33 cellular contexts compared by ENCODE assay signal in genomic region chr5:163395794-163396193, GRCh38. TPM values are rescaled to one million over a fixed set of nuclear protein-coding genes. Genes with fewer than 3 reads are reported as not detected.
A peak's percentile ranks its signal among the peaks of the same experiment; 100 is the strongest.
DNase-seq lines count a peak whose midpoint lies in the region; ATAC-seq, FAIRE-seq and TF ChIP-seq lines count a peak whose summit lies in the region.
"Had no signal": no experiment of that assay in that cellular context is flagged by ENCODE, and none has a peak within 500 bp of the region (broad histone marks: within the 10 kb centered on the region; RNA-seq: fewer than 3 reads in every experiment).

No MANE protein-coding gene starts in this region.

- TF ChIP-seq RAD21 in liver (IDR thresholded peaks at IDR 0.05): no peak
- TF ChIP-seq RAD21 in A549 (conservative IDR thresholded peaks at IDR 0.05 in 1 of 2, IDR thresholded peaks at IDR 0.05 in 1 of 2): no peak
- TF ChIP-seq RAD21 in Ishikawa (IDR thresholded peaks at IDR 0.05; ENCODE audit: low read depth): no peak

- TF ChIP-seq POLR2A in right lobe of liver (IDR thresholded peaks at IDR 0.05) (no peak), A549 (IDR thresholded peaks at IDR 0.05; ENCODE audit: low read length) (no peak)

- no peak overlapping the region for H3K4me2 ChIP-seq in A549
- H3K4me2 ChIP-seq: BLaER1 had no signal

- no peak for TF ChIP-seq EP300 in A549 (IDR thresholded peaks at IDR 0.05)
- no peak for TF ChIP-seq EP300 in Ishikawa (IDR thresholded peaks at IDR 0.05; ENCODE audit: borderline replicate concordance)

- no peaks in the 10 kb centered on the region for H3K27me3 ChIP-seq in liver (ENCODE audit: control insufficient read depth in 4 of 4, insufficient read depth in 4 of 4, low read length in 3 of 4)
- H3K27me3 ChIP-seq in right lobe of liver: no peaks in the 10 kb centered on the region
- H3K27me3 ChIP-seq in BE2C: no peaks in the 10 kb centered on the region
- H3K27me3 ChIP-seq: BLaER1; BLaER1 treated with 17β-estradiol and CSF1 and Interleukin-3, amounts not matched to agents 10 nM and 100 nM had no signal

- WGBS in liver: 98% methylated on average over 2 of the region's 2 CpGs
- 86% methylated on average over 2 of the region's 2 CpGs for WGBS in right lobe of liver (ENCODE audit: insufficient coverage, low coverage, low lambda C conversion rate, missing lambda C conversion rate)
- 83% methylated on average over 2 of the region's 2 CpGs for WGBS in A549 (ENCODE audit: missing lambda C conversion rate)

- CTCF ChIA-PET in A549 (lab: Yijun Ruan, JAX) (interaction anchor here (0.7 to 3.5 kb wide), 3 partner anchors 9 to 285 kb away, joined by 3 to 21 read pairs (median 3); no protein-coding TSS in a partner anchor), HEK293 (lab: Yijun Ruan, JAX) (interaction anchor here (1.7 kb wide), 1 partner anchor 13 kb away, joined by 5 read pairs; no protein-coding TSS in a partner anchor)

- no peaks in the 10 kb centered on the region for H3K4me1 ChIP-seq in liver (ENCODE audit: control insufficient read depth in 4 of 4, insufficient read depth in 4 of 4, low read length in 3 of 4)
- H3K4me1 ChIP-seq in right lobe of liver: no peaks in the 10 kb centered on the region
- no peaks in the 10 kb centered on the region for H3K4me1 ChIP-seq in A549
- no peaks in the 10 kb centered on the region for H3K4me1 ChIP-seq in HEK293 (ENCODE audit: control insufficient read depth, insufficient read depth, low read length)
- H3K4me1 ChIP-seq in BE2C: no peaks in the 10 kb centered on the region
- H3K4me1 ChIP-seq: BLaER1, Caco-2 had no signal

- no peaks in the 10 kb centered on the region for H3K36me3 ChIP-seq in liver (ENCODE audit: control insufficient read depth in 4 of 4, insufficient read depth in 3 of 4, low read depth in 1 of 4, low read length in 3 of 4)
- no peaks in the 10 kb centered on the region for H3K36me3 ChIP-seq in right lobe of liver
- H3K36me3 ChIP-seq in HEK293 (ENCODE audit: control insufficient read depth in 2 of 2, insufficient read depth in 1 of 2, low read length in 2 of 2): no peaks in the 10 kb centered on the region
- no peaks in the 10 kb centered on the region for H3K36me3 ChIP-seq in BE2C
- H3K36me3 ChIP-seq: BLaER1; BLaER1 treated with 17β-estradiol and CSF1 and Interleukin-3, amounts not matched to agents 10 nM and 100 nM had no signal

- TF ChIP-seq CTCF in liver (IDR thresholded peaks at IDR 0.05; ENCODE audit: low read depth, low read length, missing input control) (no peak), right lobe of liver (IDR thresholded peaks at IDR 0.05) (no peak), A549 (IDR thresholded peaks at IDR 0.05) (no peak), HEK293 (tag by site-specific recombination; IDR thresholded peaks at IDR 0.05) (no peak), BE2C (IDR thresholded peaks at IDR 0.05; ENCODE audit: low read depth, low read length) (no peak)

- ATAC-seq in right lobe of liver (no peak), A549 (no peak)
- ATAC-seq: CD8-positive, alpha-beta T cell had no signal

- H3K27ac ChIP-seq in liver (ENCODE audit: low read depth in 1 of 2, low read length in 2 of 2): no peak overlapping the region
- no peak overlapping the region for H3K27ac ChIP-seq in right lobe of liver
- H3K27ac ChIP-seq in A549: no peak overlapping the region
- no peak overlapping the region for H3K27ac ChIP-seq in HEK293 (ENCODE audit: extremely low read depth, low read depth, low read length)
- H3K27ac ChIP-seq: 22Rv1; BLaER1; BLaER1 treated with 17β-estradiol and CSF1 and Interleukin-3, amounts not matched to agents 10 nM and 100 nM; C4-2B had no signal

- POLR2A ChIA-PET in A549 (lab: Yijun Ruan, JAX): no interaction called here
- POLR2A ChIA-PET in HEK293 (lab: Yijun Ruan, JAX): no interaction called here

- intact Hi-C loops in right lobe of liver (cut with DNase I): no loop called here

- no peak overlapping the region for H3K9ac ChIP-seq in liver (ENCODE audit: low read depth in 1 of 2, low read length in 2 of 2)
- H3K9ac ChIP-seq: BLaER1; BLaER1 treated with 17β-estradiol and CSF1 and Interleukin-3, amounts not matched to agents 10 nM and 100 nM had no signal

- DNase-seq in right lobe of liver (no peak), A549 (ENCODE audit: low read depth in 1 of 2, low spot score in 1 of 2) (no peak), BE2C (no peak), T-helper 9 cell (no peak)
- no peak for DNase-seq in activated T-cell treated with anti-CD3 and anti-CD28 coated beads, Interleukin-2, amount 50 U/mL, for 1 hour
- DNase-seq: 8988T; ACHN; AML-193; C1 segment of cervical spinal cord; Caco-2; Calu3; CD4-positive, alpha-beta memory T cell; CD4-positive, alpha-beta T cell; CD4-positive, CD25-positive, alpha-beta regulatory T cell; CD8-positive, alpha-beta memory T cell; CD8-positive, alpha-beta T cell; COR-L47; DMS 273 treated with DMSO at 0.1 percent for 48 hours; DMS153; DMS53; DMS79; DMS79 treated with DMSO at 0.1 percent for 48 hours; DND-41; EL had no signal

- no peaks in the 10 kb centered on the region for H3K9me3 ChIP-seq in liver (ENCODE audit: control insufficient read depth in 4 of 4, low read length in 3 of 4)
- no peaks in the 10 kb centered on the region for H3K9me3 ChIP-seq in right lobe of liver
- peaks cover 6% of the 10 kb centered on the region; the same call in 1 of the 3 replicates for H3K9me3 ChIP-seq in A549
- H3K9me3 ChIP-seq in HEK293 (ENCODE audit: control insufficient read depth, insufficient read depth, low read depth, low read length): no peaks in the 10 kb centered on the region
- no peaks in the 10 kb centered on the region for H3K9me3 ChIP-seq in BE2C
- H3K9me3 ChIP-seq: BLaER1, Caco-2 had no signal

- H3K4me3 ChIP-seq in liver (ENCODE audit: low read depth in 1 of 3, low read length in 3 of 3) (no peak overlapping the region), right lobe of liver (no peak overlapping the region), A549 (no peak overlapping the region), HEK293 (ENCODE audit: low read depth, low read length) (no peak overlapping the region), BE2C (ENCODE audit: low read depth, low read length) (no peak overlapping the region)
- H3K4me3 ChIP-seq: BLaER1; BLaER1 treated with 17β-estradiol and CSF1 and Interleukin-3, amounts not matched to agents 10 nM and 100 nM had no signal

- FAIRE-seq in A549 (lab: Jason Lieb, UNC): no peak
- FAIRE-seq: A204.1, D721Med had no signal

TF ChIP-seq in A549, 52 proteins besides CTCF, POLR2A, EP300 and RAD21 (continues in another document):
- TF ChIP-seq RCOR1 (IDR thresholded peaks at IDR 0.05; ENCODE audit: low read depth, low read length): no peak

TF ChIP-seq in Ishikawa, 13 proteins besides CTCF, POLR2A, EP300 and RAD21:
- TF ChIP-seq, protein P1, sequence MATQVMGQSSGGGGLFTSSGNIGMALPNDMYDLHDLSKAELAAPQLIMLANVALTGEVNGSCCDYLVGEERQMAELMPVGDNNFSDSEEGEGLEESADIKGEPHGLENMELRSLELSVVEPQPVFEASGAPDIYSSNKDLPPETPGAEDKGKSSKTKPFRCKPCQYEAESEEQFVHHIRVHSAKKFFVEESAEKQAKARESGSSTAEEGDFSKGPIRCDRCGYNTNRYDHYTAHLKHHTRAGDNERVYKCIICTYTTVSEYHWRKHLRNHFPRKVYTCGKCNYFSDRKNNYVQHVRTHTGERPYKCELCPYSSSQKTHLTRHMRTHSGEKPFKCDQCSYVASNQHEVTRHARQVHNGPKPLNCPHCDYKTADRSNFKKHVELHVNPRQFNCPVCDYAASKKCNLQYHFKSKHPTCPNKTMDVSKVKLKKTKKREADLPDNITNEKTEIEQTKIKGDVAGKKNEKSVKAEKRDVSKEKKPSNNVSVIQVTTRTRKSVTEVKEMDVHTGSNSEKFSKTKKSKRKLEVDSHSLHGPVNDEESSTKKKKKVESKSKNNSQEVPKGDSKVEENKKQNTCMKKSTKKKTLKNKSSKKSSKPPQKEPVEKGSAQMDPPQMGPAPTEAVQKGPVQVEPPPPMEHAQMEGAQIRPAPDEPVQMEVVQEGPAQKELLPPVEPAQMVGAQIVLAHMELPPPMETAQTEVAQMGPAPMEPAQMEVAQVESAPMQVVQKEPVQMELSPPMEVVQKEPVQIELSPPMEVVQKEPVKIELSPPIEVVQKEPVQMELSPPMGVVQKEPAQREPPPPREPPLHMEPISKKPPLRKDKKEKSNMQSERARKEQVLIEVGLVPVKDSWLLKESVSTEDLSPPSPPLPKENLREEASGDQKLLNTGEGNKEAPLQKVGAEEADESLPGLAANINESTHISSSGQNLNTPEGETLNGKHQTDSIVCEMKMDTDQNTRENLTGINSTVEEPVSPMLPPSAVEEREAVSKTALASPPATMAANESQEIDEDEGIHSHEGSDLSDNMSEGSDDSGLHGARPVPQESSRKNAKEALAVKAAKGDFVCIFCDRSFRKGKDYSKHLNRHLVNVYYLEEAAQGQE (IDR thresholded peaks at IDR 0.05; ENCODE audit: low read depth): 0 out of 2 replicates have a peak, but pooled peaks have one; percentile 18
- no peak for TF ChIP-seq YY1 (IDR thresholded peaks at IDR 0.05; ENCODE audit: low read depth)
TF ChIP-seq in Ishikawa: peak in this region for 1.

RNA-seq across cellular contexts. Expression of gene CCNG1, which starts 41.6 kb away (rescaled TPM):
- total RNA-seq in liver (10 to 100 TPM; 74.2 to 93.7 TPM), right lobe of liver (100 to 1,000 TPM in 1 of 6 experiments, 10 to 100 TPM in 5; 47.7 to 146 (median 80.1) TPM)
- polyA plus RNA-seq in liver (10 to 100 TPM; 30.9 to 73.9 TPM), A549 (2011; rRNA removed) (76.5 and 80.5 TPM in 2 replicates), A549 (2017; fragmentation: RNase III; extraction: RNeasy Plus Mini Kit Qiagen cat#74134 plus additional on column Dnase treatment) (69.5 to 80.8 TPM (median 80.3 TPM) in 3 replicates)
- polyA plus RNA-seq in A549 (2012; cell fraction: cytosol; rRNA removed): 15.9 and 17.9 TPM in 2 replicates
- 6.6 and 7.1 TPM in 2 replicates for polyA plus RNA-seq in A549 (2012; cell fraction: nucleus; rRNA removed)
- 37.5 and 47.7 TPM in 2 replicates for polyA minus RNA-seq in A549 (2011; rRNA and poly(A)+ RNA removed)
- 15.4 TPM for polyA plus RNA-seq in BE2C (2012; ENCODE audit: insufficient read depth, insufficient read length, low read depth)
